In genomic region chr14:50062438-50063039, GRCh38 we compare ENCODE assay signal across 8 cellular contexts. TPM values are rescaled to one million over a fixed set of nuclear protein-coding genes. Genes with fewer than 3 reads are reported as not detected.
A peak's percentile ranks its signal among the peaks of the same experiment; 100 is the strongest.
DNase-seq lines count a peak whose midpoint lies in the region; ATAC-seq and TF ChIP-seq lines count a peak whose summit lies in the region.

No MANE protein-coding gene starts in this region.

- 0 out of 2 replicates have a peak, but pooled peaks cover 3% of the 10 kb centered on the region for H3F3A ChIP-seq in DOHH2 (ENCODE audit: control insufficient read depth, insufficient read depth)

- H3K4me3 ChIP-seq in DOHH2 (ENCODE audit: low read length): peak overlapping the region; percentile 65

- H3K4me1 ChIP-seq in DOHH2 (ENCODE audit: control insufficient read depth, low read length): peaks cover 34% of the 10 kb centered on the region

- no peaks in the 10 kb centered on the region for H4K20me1 ChIP-seq in DOHH2 (ENCODE audit: control insufficient read depth, insufficient read depth, low read depth, low read length)

- no peak for TF ChIP-seq CTCF in DOHH2 (IDR thresholded peaks at IDR 0.05; ENCODE audit: low read depth, low read length, poor library complexity, severe bottlenecking)

- H3K9me3 ChIP-seq in DOHH2 (ENCODE audit: control insufficient read depth, insufficient read depth, low read length): no peaks in the 10 kb centered on the region

- H3K36me3 ChIP-seq in DOHH2 (ENCODE audit: control insufficient read depth, low read length): no peaks in the 10 kb centered on the region

- peak overlapping the region; percentile 63 for H3K27ac ChIP-seq in DOHH2 (ENCODE audit: low read depth, low read length)

- no peaks in the 10 kb centered on the region for H3K27me3 Mint-ChIP-seq in activated naive CD8-positive, alpha-beta T cell

- H3K27me3 ChIP-seq in DOHH2 (ENCODE audit: control insufficient read depth, low read length): no peaks in the 10 kb centered on the region

- H3K79me2 ChIP-seq in DOHH2 (ENCODE audit: control insufficient read depth, low read length): no peaks in the 10 kb centered on the region

- H3K4me2 ChIP-seq in DOHH2 (ENCODE audit: low read length): peak overlapping the region; percentile 74

- peaks cover 87% of the 10 kb centered on the region for H3K4me1 Mint-ChIP-seq in activated naive CD8-positive, alpha-beta T cell (ENCODE audit: low read depth)

- no peaks in the 10 kb centered on the region for H3K36me3 Mint-ChIP-seq in activated naive CD8-positive, alpha-beta T cell

- peak overlapping the region; percentile 100 for H3K27ac Mint-ChIP-seq in activated naive CD8-positive, alpha-beta T cell

- DNase-seq in SHP77 treated with DMSO at 0.1 percent for 48 hours (lab: John Stamatoyannopoulos, UW): peak; percentile 48
- DNase-seq in left lobe of liver (ENCODE audit: low spot score): no peak
- DNase-seq in stimulated activated CD8-positive, alpha-beta memory T cell treated with anti-CD3 and anti-CD28 coated beads, Interleukin-15, amount 100 ng/mL, for 4 hours (ENCODE audit: low read depth in 2 of 2): peak; percentile 58 to 77
- no peak for DNase-seq in NCI-H526 (lab: John Stamatoyannopoulos, UW)

- no peaks in the 10 kb centered on the region for H3K9me3 Mint-ChIP-seq in activated naive CD8-positive, alpha-beta T cell (ENCODE audit: low read depth)

- ATAC-seq in HG02610 (IDR thresholded peaks at IDR 0.05; ENCODE audit: unreplicated experiment): peak; percentile 22
- peak; percentile 49 for ATAC-seq in left lobe of liver
- no peak for ATAC-seq in HG03354 (IDR thresholded peaks at IDR 0.05; ENCODE audit: poor library complexity, severe bottlenecking, unreplicated experiment)

- no peaks in the 10 kb centered on the region for H3K9me2 ChIP-seq in DOHH2 (replicated peaks; ENCODE audit: control insufficient read depth, low read length)

- H3K4me3 Mint-ChIP-seq in activated naive CD8-positive, alpha-beta T cell: peak overlapping the region; percentile 93

RNA-seq across cellular contexts. Expression of gene VCPKMT, which starts 53.8 kb away (rescaled TPM):
- total RNA-seq in left lobe of liver: 3.8 TPM

Comparison
In these comparisons a context has a peak if more than half of its experiments do, and no peak if none do; other contexts are left out.
1. DNase-seq: peak in SHP77 treated with DMSO at 0.1 percent for 48 hours (single experiment) and stimulated activated CD8-positive, alpha-beta memory T cell treated with anti-CD3 and anti-CD28 coated beads, Interleukin-15, amount 100 ng/mL, for 4 hours (2 of 2); none in left lobe of liver (single experiment) and NCI-H526 (0 of 2).